Comparison of ENCODE assay signal across 24 cellular contexts in the genomic region with DNA sequence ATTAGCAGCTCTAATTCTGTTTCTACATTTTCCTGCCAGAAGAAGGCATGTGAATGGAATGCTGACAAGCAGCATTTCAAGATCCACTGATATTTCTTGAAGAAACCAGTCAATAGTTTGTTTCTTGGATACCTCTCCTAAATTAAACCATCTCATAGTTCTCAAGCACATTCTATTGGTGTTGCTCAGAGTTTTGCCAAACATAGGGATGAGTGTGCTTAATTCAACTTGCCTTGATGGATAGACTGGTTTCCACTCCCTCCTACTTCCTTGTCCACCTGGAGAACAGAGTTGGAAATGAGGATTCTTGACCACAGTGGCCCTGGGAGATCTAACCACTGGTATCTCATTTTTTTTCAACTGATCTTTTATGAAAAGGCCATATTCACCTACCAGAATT. TPM values are rescaled to one million over a fixed set of nuclear protein-coding genes. Genes with fewer than 3 reads are reported as not detected.
DNase-seq lines count a peak whose midpoint lies in the region; ATAC-seq and TF ChIP-seq lines count a peak whose summit lies in the region.
"Had no signal": no experiment of that assay in that cellular context is flagged by ENCODE, and none has a peak within 500 bp of the region (broad histone marks: within the 10 kb centered on the region; RNA-seq: fewer than 3 reads in every experiment).

No MANE protein-coding gene starts in this region.

- H3K9ac ChIP-seq in GM23248 = no peak overlapping the region
- no peak overlapping the region for H3K9ac ChIP-seq in adipocyte (ENCODE audit: low read length)
- H3K9ac ChIP-seq: KMS-11 had no signal

- H3K36me3 ChIP-seq in GM23248 (ENCODE audit: low read depth) (no peaks in the 10 kb centered on the region), adipocyte (ENCODE audit: control insufficient read depth, insufficient read depth, low read length, severe bottlenecking) (no peaks in the 10 kb centered on the region)
- H3K36me3 ChIP-seq: ascending aorta, left ventricle myocardium inferior, Peyer's patch, SJCRH30, thoracic aorta had no signal

- H3K27me3 ChIP-seq in GM23248 (replicated peaks; ENCODE audit: insufficient read depth) (no peaks in the 10 kb centered on the region), adipocyte (replicated peaks; ENCODE audit: control insufficient read depth, insufficient read depth, low read length) (no peaks in the 10 kb centered on the region)
- H3K27me3 ChIP-seq: ascending aorta, Peyer's patch, SJCRH30 had no signal

- TF ChIP-seq CTCF in retinal pigment epithelial cell (conservative IDR thresholded peaks at IDR 0.05; ENCODE audit: low read depth, low read length) = no peak

- DNase-seq in GM23248 = peak; percentile 25
- peak; percentile 7 for DNase-seq in adipocyte (ENCODE audit: low read depth)
- DNase-seq in iris pigment epithelial cell (ENCODE audit: low read depth) = peak; percentile 6
- DNase-seq in retinal pigment epithelial cell (ENCODE audit: low read depth) = peak; percentile 3
- DNase-seq in NCI-H2081 (lab: John Stamatoyannopoulos, UW) = no peak
- no peak for DNase-seq in COR-L47 (lab: John Stamatoyannopoulos, UW)
- DNase-seq: activated CD4-positive, alpha-beta T cell treated with anti-CD3 and anti-CD28 coated beads for 36 hours; activated naive CD4-positive, alpha-beta T cell treated with anti-CD3 and anti-CD28 coated beads, Interleukin-2, amount 10 ng/mL, durations not matched to agents 7 days and 5 days; activated T-cell treated with anti-CD3 and anti-CD28 coated beads, Interleukin-2, amount 50 U/mL, for 72 hours; CD4-positive, CD25-positive, alpha-beta regulatory T cell; DMS 273 treated with DMSO at 0.1 percent for 48 hours; left ventricle myocardium inferior; NCI-H146; NCI-H510A treated with DMSO at 0.1 percent for 48 hours; Peyer's patch; right cardiac atrium; SJCRH30; stimulated activated naive CD8-positive, alpha-beta T cell treated with anti-CD3 and anti-CD28 coated beads, Interleukin-15, Interleukin-2, amounts not matched to agents 100 U/mL and 50 U/mL, for 24 hours; T-cell had no signal

- H3F3A ChIP-seq in GM23248 (ENCODE audit: insufficient read depth) = no peaks in the 10 kb centered on the region

- no peaks in the 10 kb centered on the region for H3K79me2 ChIP-seq in GM23248 (ENCODE audit: insufficient read depth)

- H3K4me2 ChIP-seq in GM23248 (ENCODE audit: unreplicated experiment) = no peak overlapping the region
- H3K4me2 ChIP-seq: KMS-11 had no signal

- H3K9me2 ChIP-seq in GM23248 (ENCODE audit: insufficient read depth) = no peaks in the 10 kb centered on the region

- H3K4me1 ChIP-seq in GM23248 (ENCODE audit: insufficient read depth) (no peaks in the 10 kb centered on the region), adipocyte (ENCODE audit: control insufficient read depth, insufficient read depth, low read length) (no peaks in the 10 kb centered on the region)
- H3K4me1 ChIP-seq: ascending aorta, left ventricle myocardium inferior, Peyer's patch, SJCRH30 had no signal

- no peak for ATAC-seq in GM21619 (IDR thresholded peaks at IDR 0.05; ENCODE audit: unreplicated experiment)
- ATAC-seq: activated CD4-positive, alpha-beta T cell treated with anti-CD3 and anti-CD28 coated beads for 36 hours; activated T-cell treated with anti-CD3 and anti-CD28 coated beads, Interleukin-2, amount 50 U/mL, for 72 hours; natural killer cell treated with Interleukin-12 subunit alpha and Interleukin-12 subunit beta and Interleukin-15 and Interleukin-18, amount 100 ng/mL, for 72 hours; right cardiac atrium; stimulated activated naive CD8-positive, alpha-beta T cell treated with anti-CD3 and anti-CD28 coated beads, Interleukin-15, Interleukin-2, amounts not matched to agents 100 U/mL and 50 U/mL, for 24 hours; T-cell had no signal

- H3K9me3 ChIP-seq in GM23248 (ENCODE audit: low read depth) (no peaks in the 10 kb centered on the region), adipocyte (ENCODE audit: control insufficient read depth, low read length) (no peaks in the 10 kb centered on the region)
- H3K9me3 ChIP-seq: ascending aorta, left ventricle myocardium inferior, Peyer's patch, SJCRH30, thoracic aorta had no signal

- no peaks in the 10 kb centered on the region for H4K20me1 ChIP-seq in GM23248 (ENCODE audit: insufficient read depth)

- H2AFZ ChIP-seq in GM23248 = no peak overlapping the region

- H3K27ac ChIP-seq in GM23248 = no peak overlapping the region
- H3K27ac ChIP-seq: ascending aorta, KMS-11, left ventricle myocardium inferior, Peyer's patch, SJCRH30, thoracic aorta had no signal

- in situ Hi-C loops in GM23248 (cut with MboI) = loop anchor here (25.0 kb wide), 1 partner anchor 298 kb away; no protein-coding TSS in a partner anchor

- H3K4me3 ChIP-seq in GM23248 (no peak overlapping the region), adipocyte (ENCODE audit: low read length) (no peak overlapping the region), retinal pigment epithelial cell (ENCODE audit: low read length) (no peak overlapping the region)
- H3K4me3 ChIP-seq: ascending aorta, left ventricle myocardium inferior, Peyer's patch, SJCRH30, thoracic aorta had no signal

RNA-seq across cellular contexts. Expression of a gene that starts 29.8 kb away (rescaled TPM):
- 11.5 and 31.2 TPM in 2 replicates for total RNA-seq in GM23248 (2014; rRNA removed; shearing (Covaris generic))
- polyA plus RNA-seq in GM23248 (2016; fragmentation: Nextera tagmentation; extraction: Ambion mirVana) = 23.6 and 24.0 TPM in 2 replicates

RNA-seq across cellular contexts. Expression of a gene that starts 41.5 kb away (rescaled TPM):
- total RNA-seq in GM23248 (2014; rRNA removed; shearing (Covaris generic)) = 0.13 TPM in 1 of 2 replicates, not detected in the other
- 0.19 TPM in 1 of 2 replicates, not detected in the other for polyA plus RNA-seq in GM23248 (2016; fragmentation: Nextera tagmentation; extraction: Ambion mirVana)

Comparison
In these comparisons a context has a peak if more than half of its experiments do, and no peak if none do; other contexts are left out.
1. DNase-seq: peak in GM23248 (single experiment), adipocyte (single experiment), iris pigment epithelial cell (single experiment) and retinal pigment epithelial cell (single experiment); none in NCI-H2081 (0 of 2) and COR-L47 (single experiment).